In genomic region chr20:1392693-1393506, GRCh38 we compare ENCODE assay signal across 7 cellular contexts. TPM values are rescaled to one million over a fixed set of nuclear protein-coding genes. Genes with fewer than 3 reads are reported as not detected.
DNase-seq lines count a peak whose midpoint lies in the region; ATAC-seq, FAIRE-seq and TF ChIP-seq lines count a peak whose summit lies in the region.

Gene FKBP1A, minus strand, starts transcription at chr20:1393054. Its CDS starts 56 bp downstream, at chr20:1392998.

- H3K27ac Mint-ChIP-seq in astrocyte (ENCODE audit: unreplicated experiment), result peak within 1 kb of the TSS; percentile 93

- DNase-seq in NCI-H2029 treated with DMSO at 0.1 percent for 48 hours (lab: John Stamatoyannopoulos, UW) (peak; percentile 51), T-helper 22 cell (ENCODE audit: low read depth) (peak; percentile 83), astrocyte (ENCODE audit: low read depth) (peak; percentile 77), hepatocyte (ENCODE audit: low spot score) (peak; percentile 97), retinal pigment epithelial cell (ENCODE audit: low read depth) (peak; percentile 64)

- peak within 1 kb of the TSS; percentile 97 for H2AFZ ChIP-seq in astrocyte (ENCODE audit: low read depth, low read length)
- H2AFZ ChIP-seq in hepatocyte, result peak within 1 kb of the TSS; percentile 95

- ATAC-seq in GM18511 (IDR thresholded peaks at IDR 0.05; ENCODE audit: unreplicated experiment) (peak; percentile 92), HG03025 (IDR thresholded peaks at IDR 0.05; ENCODE audit: low FRiP score, unreplicated experiment) (peak; percentile 80)

- peaks cover 52% of the 10 kb centered on the region for H3K79me2 ChIP-seq in astrocyte (ENCODE audit: insufficient read depth, low read length)
- peaks cover 48% of the 10 kb centered on the region for H3K79me2 ChIP-seq in hepatocyte

- TF ChIP-seq CTCF in astrocyte (IDR thresholded peaks at IDR 0.05; ENCODE audit: insufficient read depth, low read depth, low read length) (no peak), hepatocyte (IDR thresholded peaks at IDR 0.05; ENCODE audit: poor library complexity) (no peak), retinal pigment epithelial cell (conservative IDR thresholded peaks at IDR 0.05; ENCODE audit: low read depth, low read length) (no peak)

- H3K4me1 ChIP-seq in astrocyte (ENCODE audit: insufficient read depth, low read length), result peaks cover 29% of the 10 kb centered on the region
- peaks cover 25% of the 10 kb centered on the region for H3K4me1 ChIP-seq in hepatocyte (ENCODE audit: insufficient read depth)

- no peaks in the 10 kb centered on the region for H3K9me3 Mint-ChIP-seq in astrocyte (ENCODE audit: unreplicated experiment)

- H3K9ac ChIP-seq in astrocyte (ENCODE audit: low read length), result peak within 1 kb of the TSS; percentile 90

- no peaks in the 10 kb centered on the region for H3K36me3 Mint-ChIP-seq in astrocyte (ENCODE audit: low read depth, unreplicated experiment)

- H3K27ac ChIP-seq in astrocyte (ENCODE audit: low read depth, low read length) (peak within 1 kb of the TSS; percentile 66), hepatocyte (peak within 1 kb of the TSS; percentile 77)

- H3K9me3 ChIP-seq in astrocyte (ENCODE audit: insufficient read depth, low read depth, low read length), result no peaks in the 10 kb centered on the region
- no peaks in the 10 kb centered on the region for H3K9me3 ChIP-seq in hepatocyte (ENCODE audit: low read depth)

- peaks cover 5% of the 10 kb centered on the region for H3K27me3 ChIP-seq in astrocyte (ENCODE audit: insufficient read depth, low read length)
- H3K27me3 ChIP-seq in hepatocyte, result peaks cover 14% of the 10 kb centered on the region

- peak within 1 kb of the TSS; percentile 93 for H3K4me3 ChIP-seq in astrocyte (ENCODE audit: insufficient read depth, low read depth, low read length)
- H3K4me3 ChIP-seq in hepatocyte, result peak within 1 kb of the TSS; percentile 73
- H3K4me3 ChIP-seq in retinal pigment epithelial cell (ENCODE audit: low read length), result peak within 1 kb of the TSS; percentile 93

- peaks cover 8% of the 10 kb centered on the region for H3K27me3 Mint-ChIP-seq in astrocyte (ENCODE audit: low read depth, unreplicated experiment)

- FAIRE-seq in astrocyte (lab: Jason Lieb, UNC), result no peak

- peak within 1 kb of the TSS; percentile 99 for H3K4me2 ChIP-seq in astrocyte (ENCODE audit: low read length)
- H3K4me2 ChIP-seq in hepatocyte, result peak within 1 kb of the TSS; percentile 87

- no peaks in the 10 kb centered on the region for H3K36me3 ChIP-seq in astrocyte (ENCODE audit: insufficient read depth, low read length)
- no peaks in the 10 kb centered on the region for H3K36me3 ChIP-seq in hepatocyte (replicated peaks; ENCODE audit: insufficient read depth, low read depth)

- no peaks in the 10 kb centered on the region for H3K9me2 ChIP-seq in hepatocyte (replicated peaks; ENCODE audit: insufficient read depth)

- H3K4me1 Mint-ChIP-seq in astrocyte (ENCODE audit: low read depth, unreplicated experiment), result peaks cover 35% of the 10 kb centered on the region

- WGBS in hepatocyte (ENCODE audit: low lambda C conversion rate, missing lambda C conversion rate), result 3% methylated on average over 41 of the region's 79 CpGs

- peaks cover 45% of the 10 kb centered on the region for H4K20me1 ChIP-seq in astrocyte (ENCODE audit: insufficient read depth, low read length)
- H4K20me1 ChIP-seq in hepatocyte (ENCODE audit: insufficient read depth, poor library complexity, severe bottlenecking), result peaks cover 36% of the 10 kb centered on the region

- H3K4me3 Mint-ChIP-seq in astrocyte (ENCODE audit: unreplicated experiment), result peak within 1 kb of the TSS; percentile 96

RNA-seq across cellular contexts. Expression of gene FKBP1A, which starts in this region (rescaled TPM):
- total RNA-seq in astrocyte (360 and 379 TPM in 2 replicates), hepatocyte (99.5 and 121 TPM in 2 replicates)
- 149 and 161 TPM in 2 replicates for polyA plus RNA-seq in hepatocyte

Comparison
In these comparisons a context has a peak if more than half of its experiments do, and no peak if none do; other contexts are left out.
1. Peak in every context shown above with its lines: DNase-seq, ATAC-seq, H3K4me3 ChIP-seq and H3K27ac ChIP-seq.